8 cellular contexts compared by ENCODE assay signal in the genomic region with DNA sequence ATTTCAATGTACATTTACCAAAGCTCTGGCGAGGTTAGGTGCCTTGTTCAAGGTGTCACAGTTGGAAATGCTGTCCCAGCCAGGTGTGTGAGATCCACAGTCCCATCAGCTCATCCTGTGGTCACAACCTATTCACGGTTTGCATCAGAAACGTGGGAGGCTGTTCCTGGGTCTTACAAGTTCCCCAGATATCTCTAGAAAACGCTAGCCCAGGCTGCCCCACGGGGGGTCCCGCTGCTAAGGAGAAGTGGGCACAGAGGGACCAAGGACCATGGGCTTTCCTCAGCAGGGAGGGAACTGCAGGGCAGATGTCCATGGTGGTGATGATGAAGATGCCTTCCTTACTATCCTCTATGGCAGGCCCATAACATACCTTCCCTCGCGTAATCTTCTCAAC. TPM values are rescaled to one million over a fixed set of nuclear protein-coding genes. Genes with fewer than 3 reads are reported as not detected.
DNase-seq lines count a peak whose midpoint lies in the region; ATAC-seq, FAIRE-seq and TF ChIP-seq lines count a peak whose summit lies in the region.

No MANE protein-coding gene starts in this region.

- ATAC-seq in HG03354 (IDR thresholded peaks at IDR 0.05; ENCODE audit: poor library complexity, severe bottlenecking, unreplicated experiment) (peak; percentile 3), left colon (peak; percentile 2)

- peak; percentile 67 for FAIRE-seq in GM12891 (lab: Jason Lieb, UNC)

- H3K27ac ChIP-seq in angular gyrus (ENCODE audit: low read depth, low read length) (peak overlapping the region; percentile 94), temporal lobe (ENCODE audit: low read depth, low read length) (peak overlapping the region; percentile 92)

- DNase-seq in GM12891 (ENCODE audit: insufficient read length, low spot score) (no peak), left colon (no peak), SIG-M5 treated with dmso at 0.1 percent for 504 hours (lab: John Stamatoyannopoulos, UW; ENCODE audit: unreplicated experiment) (no peak), NCI-H1436 (lab: John Stamatoyannopoulos, UW) (no peak), SHP77 (lab: John Stamatoyannopoulos, UW) (no peak)

- TF ChIP-seq POLR2A in GM12891 (IDR thresholded peaks at IDR 0.05; ENCODE audit: low read depth, low read length), result no peak

- intact Hi-C loops in left colon (cut with DNase I, micrococcal nuclease), result no loop called here

TF ChIP-seq in GM12891, 5 proteins besides CTCF, POLR2A, EP300 and RAD21:
- TF ChIP-seq TAF1 (IDR thresholded peaks at IDR 0.05; ENCODE audit: low read depth, low read length), result no peak

RNA-seq across cellular contexts. Expression of a gene that starts 0.7 kb away (rescaled TPM):
- polyA plus RNA-seq in GM12891 (2012; ENCODE audit: low read depth, missing spikeins), result 12.0 TPM
- 10 to 100 TPM; 16.4 to 18.4 TPM for total RNA-seq in left colon
- total RNA-seq in temporal lobe, result 19.7 TPM

RNA-seq across cellular contexts. Expression of a gene that starts 35.8 kb away (rescaled TPM):
- polyA plus RNA-seq in GM12891 (2012; ENCODE audit: low read depth, missing spikeins), result 50.9 TPM
- total RNA-seq in left colon, result 100 to 1,000 TPM; 146 to 164 TPM
- 101 TPM for total RNA-seq in temporal lobe
